12 cellular contexts compared by ENCODE assay signal in the genomic region with DNA sequence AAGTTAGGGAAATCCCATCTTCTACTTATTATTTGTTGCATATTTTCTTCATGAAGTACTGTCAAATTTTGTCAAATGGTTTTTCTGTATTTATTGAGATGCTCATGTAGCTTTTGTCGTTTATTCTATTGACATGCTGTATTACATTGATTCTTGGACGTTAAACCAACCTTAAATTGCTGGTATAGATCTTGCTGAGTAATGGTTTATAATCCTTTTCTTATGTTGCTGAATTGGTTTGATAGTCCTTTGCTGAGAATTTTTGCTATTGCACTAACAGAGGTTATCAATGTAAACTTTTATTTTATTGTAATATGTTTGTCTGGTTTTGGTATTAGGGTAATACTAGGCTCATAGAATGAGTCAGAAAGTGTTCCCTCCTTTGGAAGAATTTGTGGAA. TPM values are rescaled to one million over a fixed set of nuclear protein-coding genes. Genes with fewer than 3 reads are reported as not detected.
"Had no signal": no experiment of that assay in that cellular context is flagged by ENCODE, and none has a peak within 500 bp of the region (broad histone marks: within the 10 kb centered on the region; RNA-seq: fewer than 3 reads in every experiment).

No MANE protein-coding gene starts in this region.

- H3K9me3 ChIP-seq: HAP-1 had no signal

- H3K27ac ChIP-seq: GM23248 had no signal

- H3K4me3 ChIP-seq: GM23248, GM23338, HAP-1 had no signal

- H3K9ac ChIP-seq: GM23248 had no signal

- H3K36me3 ChIP-seq: HAP-1 had no signal

- H3K4me1 ChIP-seq: HAP-1 had no signal

- H3K4me2 ChIP-seq: GM23338 had no signal

- DNase-seq: GM23248, GOT3, H7, H9, HCEC 1CT, HFFc6 had no signal

- H2AFZ ChIP-seq: GM23248, GM23338 had no signal

- ATAC-seq: GM23338, HCT116 had no signal

- FAIRE-seq: H1, H54 had no signal

RNA-seq across cellular contexts. Expression of gene COL6A5, which starts 54.3 kb away (rescaled TPM):
- total RNA-seq: GM23248, H4, H7, HFFc6 had no signal
- polyA plus RNA-seq: GM23248 had no signal
